22 cellular contexts compared by ENCODE assay signal in the genomic region with DNA sequence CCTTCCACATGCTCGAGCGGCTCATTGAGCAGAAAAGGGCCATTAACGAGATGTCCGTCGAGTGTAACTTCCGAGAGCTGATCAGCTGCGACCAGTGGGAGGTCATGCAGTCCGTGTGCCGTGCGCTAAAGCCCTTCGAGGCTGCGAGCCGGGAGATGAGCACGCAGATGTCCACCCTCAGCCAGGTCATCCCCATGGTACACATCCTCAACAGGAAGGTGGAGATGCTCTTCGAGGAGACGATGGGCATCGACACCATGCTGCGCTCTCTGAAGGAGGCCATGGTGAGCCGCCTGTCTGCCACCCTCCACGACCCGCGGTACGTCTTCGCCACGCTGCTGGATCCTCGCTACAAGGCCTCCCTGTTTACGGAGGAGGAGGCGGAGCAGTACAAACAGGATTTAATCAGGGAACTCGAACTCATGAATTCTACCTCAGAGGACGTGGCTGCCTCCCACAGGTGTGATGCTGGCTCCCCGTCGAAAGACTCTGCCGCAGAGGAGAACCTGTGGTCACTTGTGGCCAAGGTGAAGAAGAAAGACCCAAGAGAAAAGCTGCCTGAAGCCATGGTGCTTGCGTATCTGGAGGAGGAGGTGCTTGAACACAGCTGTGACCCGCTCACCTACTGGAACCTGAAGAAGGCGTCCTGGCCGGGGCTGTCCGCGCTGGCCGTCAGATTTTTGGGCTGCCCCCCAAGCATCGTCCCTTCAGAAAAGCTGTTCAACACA.
"Had no signal": no experiment of that assay in that cellular context is flagged by ENCODE, and none has a peak within 500 bp of the region (broad histone marks: within the 10 kb centered on the region; RNA-seq: fewer than 3 reads in every experiment).

No MANE protein-coding gene starts in this region.

- ATAC-seq: effector memory CD8-positive, alpha-beta T cell; left lobe of liver; mucosa of descending colon; naive thymus-derived CD4-positive, alpha-beta T cell; right cardiac atrium; stimulated activated effector memory CD8-positive, alpha-beta T cell treated with anti-CD3 and anti-CD28 coated beads, Interleukin-12 subunit alpha, Interleukin-12 subunit beta, amount 100 ng/mL, for 72 hours had no signal

- DNase-seq: cortex of kidney; effector memory CD8-positive, alpha-beta T cell; hypothalamus; mucosa of descending colon; naive thymus-derived CD4-positive, alpha-beta T cell; sigmoid colon; stimulated activated CD4-positive, alpha-beta T cell treated with anti-CD3 and anti-CD28 coated beads, Interleukin-2, amount 100 ng/mL, for 24 hours; stimulated activated CD4-positive, alpha-beta T cell treated with anti-CD3 and anti-CD28 coated beads, Interleukin-4, amount 100 ng/mL, for 24 hours; stimulated activated naive CD4-positive, alpha-beta T cell treated with Interleukin-2 at 50 U/mL for 16 hours; stomach; uterus had no signal

- H3K9ac ChIP-seq: parathyroid adenoma had no signal

- H3K4me1 ChIP-seq: parathyroid adenoma, prostate gland, sigmoid colon, stomach, upper lobe of left lung, uterus had no signal

- H3K4me3 ChIP-seq: lung, mucosa of descending colon, prostate gland, sigmoid colon, stomach, thyroid gland, upper lobe of left lung, uterus had no signal

- H3K9me3 Mint-ChIP-seq: memory B cell; stimulated activated effector memory CD8-positive, alpha-beta T cell treated with anti-CD3 and anti-CD28 coated beads, Interleukin-12 subunit alpha, Interleukin-12 subunit beta, amount 100 ng/mL, for 72 hours had no signal

- H3K4me3 Mint-ChIP-seq: effector memory CD8-positive, alpha-beta T cell; memory B cell; mesothelial cell of epicardium; naive thymus-derived CD4-positive, alpha-beta T cell; stimulated activated effector memory CD8-positive, alpha-beta T cell treated with anti-CD3 and anti-CD28 coated beads, Interleukin-12 subunit alpha, Interleukin-12 subunit beta, amount 100 ng/mL, for 72 hours had no signal

- H3K27ac Mint-ChIP-seq: effector memory CD8-positive, alpha-beta T cell; memory B cell; mesothelial cell of epicardium; naive thymus-derived CD4-positive, alpha-beta T cell; stimulated activated effector memory CD8-positive, alpha-beta T cell treated with anti-CD3 and anti-CD28 coated beads, Interleukin-12 subunit alpha, Interleukin-12 subunit beta, amount 100 ng/mL, for 72 hours had no signal

- H3K9me3 ChIP-seq: neutrophil, prostate gland, sigmoid colon, thyroid gland, upper lobe of left lung, uterus had no signal

- H3K27me3 ChIP-seq: neutrophil, sigmoid colon, stomach, thyroid gland, upper lobe of left lung, uterus had no signal

- H3K36me3 ChIP-seq: prostate gland, uterus had no signal

- H3K4me1 Mint-ChIP-seq: mesothelial cell of epicardium had no signal

- H3K27ac ChIP-seq: neutrophil, parathyroid adenoma, prostate gland, sigmoid colon, stomach, thyroid gland, upper lobe of left lung, uterus had no signal

- H3K27me3 Mint-ChIP-seq: effector memory CD8-positive, alpha-beta T cell; memory B cell; naive thymus-derived CD4-positive, alpha-beta T cell had no signal

- H2AFZ ChIP-seq: parathyroid adenoma had no signal
